ENCODE assay signal across 31 cellular contexts in the genomic region with DNA sequence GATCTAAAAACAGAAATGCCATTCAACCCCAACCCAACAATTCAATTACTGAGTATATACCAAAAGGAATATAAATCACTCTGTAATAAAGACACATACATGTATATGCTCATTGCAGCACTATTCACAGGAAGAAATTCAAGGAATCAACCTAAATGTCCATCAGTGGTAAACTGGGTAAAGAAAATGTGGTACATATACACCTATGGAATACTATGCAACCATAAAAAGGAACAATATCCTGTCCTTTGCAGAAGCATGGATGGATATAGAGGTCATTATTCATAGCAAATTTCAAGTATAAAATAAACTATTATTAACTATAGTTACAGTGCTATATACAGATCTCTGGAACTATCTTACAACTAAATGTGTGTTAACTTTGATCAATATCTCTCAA.
"Had no signal": no experiment of that assay in that cellular context is flagged by ENCODE, and none has a peak within 500 bp of the region (broad histone marks: within the 10 kb centered on the region; RNA-seq: fewer than 3 reads in every experiment).

No MANE protein-coding gene starts in this region.

- H3K27ac ChIP-seq: adrenal gland, ascending aorta, body of pancreas, brain microvascular endothelial cell, breast epithelium, cardiac muscle cell had no signal

- H3K4me1 ChIP-seq: adrenal gland, ascending aorta, body of pancreas, breast epithelium had no signal

- DNase-seq: activated effector memory CD4-positive, alpha-beta T cell treated with anti-CD3 and anti-CD28 coated beads, Interleukin-2, amount 50 U/mL, for 16 hours; activated effector memory CD4-positive, alpha-beta T cell treated with Interleukin-2 at 50 U/mL for 16 hours; activated gamma-delta T cell; activated gamma-delta T cell treated with Interleukin-2 at 50 U/mL for 16 hours; activated naive CD4-positive, alpha-beta T cell; activated naive CD4-positive, alpha-beta T cell treated with anti-CD3 and anti-CD28 coated beads for 36 hours; activated naive CD4-positive, alpha-beta T cell treated with anti-CD3 and anti-CD28 coated beads, Interleukin-2, amount 10 ng/mL, durations not matched to agents 7 days and 5 days; activated naive CD4-positive, alpha-beta T cell treated with anti-CD3 and anti-CD28 coated beads, Interleukin-2, amount 50 U/mL, for 16 hours; activated naive CD4-positive, alpha-beta T cell treated with Interleukin-2 at 50 U/mL for 16 hours; activated naive CD8-positive, alpha-beta T cell treated with anti-CD3 and anti-CD28 coated beads for 36 hours; activated naive CD8-positive, alpha-beta T cell treated with anti-CD3 and anti-CD28 coated beads, Interleukin-2, amount 10 ng/mL, durations not matched to agents 7 days and 5 days; activated naive CD8-positive, alpha-beta T cell treated with anti-CD3 and anti-CD28 coated beads, Interleukin-2, amount 50 U/mL, for 24 hours; activated T-cell treated with anti-CD3 and anti-CD28 coated beads, Interleukin-2, amount 50 U/mL, for 24 hours; activated T-cell treated with anti-CD3 and anti-CD28 coated beads, Interleukin-2, amount 50 U/mL, for 4 hours; activated T-cell treated with anti-CD3 and anti-CD28 coated beads, Interleukin-2, amount 50 U/mL, for 48 hours; activated T-cell treated with anti-CD3 and anti-CD28 coated beads, Interleukin-2, amount 50 U/mL, for 72 hours; adrenal gland; amniotic stem cell; amygdala; anterior cingulate cortex; aorta; body of pancreas; brain microvascular endothelial cell; caudate nucleus; central memory CD4-positive, alpha-beta T cell; cerebellar nuclear complex had no signal

- H3K4me3 ChIP-seq: adrenal gland, ascending aorta, body of pancreas, breast epithelium, cardiac muscle cell had no signal

- H3K9me3 ChIP-seq: adrenal gland, ascending aorta, body of pancreas, breast epithelium had no signal

- H3K27me3 ChIP-seq: adrenal gland, ascending aorta, body of pancreas, brain microvascular endothelial cell, breast epithelium, cardiac muscle cell had no signal

- H3K36me3 ChIP-seq: adrenal gland, ascending aorta, brain microvascular endothelial cell, breast epithelium, cardiac muscle cell had no signal

- ATAC-seq: activated naive CD4-positive, alpha-beta T cell treated with anti-CD3 and anti-CD28 coated beads, Interleukin-2, amount 50 U/mL, for 72 hours; activated naive CD8-positive, alpha-beta T cell treated with anti-CD3 and anti-CD28 coated beads, Interleukin-2, amount 50 U/mL, for 24 hours; activated T-cell treated with anti-CD3 and anti-CD28 coated beads, Interleukin-2, amount 50 U/mL, for 4 hours; activated T-cell treated with anti-CD3 and anti-CD28 coated beads, Interleukin-2, amount 50 U/mL, for 72 hours; activated T-helper 17 cell treated with anti-CD3 and anti-CD28 coated beads, Interleukin-2, amount 50 U/mL, for 72 hours; body of pancreas had no signal
